In the genomic region with DNA sequence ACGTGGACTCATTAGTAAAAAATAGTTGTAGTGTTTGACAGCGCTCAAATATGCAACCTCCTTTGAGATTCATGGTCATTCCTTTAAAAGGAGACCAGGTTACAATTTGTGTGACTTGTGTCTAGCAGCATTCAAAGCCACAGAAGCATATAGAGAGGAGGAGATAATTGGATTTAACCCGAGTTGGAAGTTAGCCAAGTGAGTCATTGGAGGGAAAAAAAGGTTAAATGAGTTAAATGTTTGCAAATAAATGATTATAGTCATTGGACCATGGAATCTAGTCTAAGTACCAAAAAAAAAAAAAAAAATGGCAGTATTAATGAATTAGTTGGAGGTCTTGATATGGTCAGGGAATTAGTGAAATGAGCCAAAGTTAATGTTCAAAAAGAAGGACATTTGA, we compare ENCODE assay signal across 16 cellular contexts.
DNase-seq lines count a peak whose midpoint lies in the region; ATAC-seq and TF ChIP-seq lines count a peak whose summit lies in the region.
"Had no signal": no experiment of that assay in that cellular context is flagged by ENCODE, and none has a peak within 500 bp of the region (broad histone marks: within the 10 kb centered on the region; RNA-seq: fewer than 3 reads in every experiment).

No MANE protein-coding gene starts in this region.

- BruUV-seq in PC-9 (replicated peaks; lab: Mats Ljungman, UMichigan) = no TSS peak

- no peaks in the 10 kb centered on the region for H3K27me3 ChIP-seq in PC-9 (ENCODE audit: insufficient read depth, low read depth)
- H3K27me3 ChIP-seq: ascending aorta, MG63, neural progenitor cell had no signal

- no peak for ATAC-seq in GM21786 (IDR thresholded peaks at IDR 0.05; ENCODE audit: unreplicated experiment)
- ATAC-seq in HG02623 (IDR thresholded peaks at IDR 0.05; ENCODE audit: unreplicated experiment) = no peak

- H3K4me1 ChIP-seq in PC-9 (replicated peaks; ENCODE audit: insufficient read depth) = no peaks in the 10 kb centered on the region
- H3K4me1 ChIP-seq: neural progenitor cell had no signal

- H3K27ac ChIP-seq in PC-9 = no peak overlapping the region
- H3K27ac ChIP-seq: ascending aorta, C4-2B, neural progenitor cell had no signal

- DNase-seq in EL (peak; percentile 63), NCI-H146 treated with DMSO at 0.1 percent for 48 hours (lab: John Stamatoyannopoulos, UW; ENCODE audit: unreplicated experiment) (peak; percentile 63), astrocyte of the hippocampus (ENCODE audit: low read depth, low spot score) (peak; percentile 63), kidney glomerular epithelial cell (lab: John Stamatoyannopoulos, UW) (peak; percentile 64), NCI-H446 (lab: John Stamatoyannopoulos, UW) (no peak), PC-9 (no peak)
- DNase-seq: activated gamma-delta T cell, foreskin melanocyte, MG63, NCI-H2227 treated with DMSO at 0.1 percent for 48 hours, substantia nigra had no signal

- H3K9me2 ChIP-seq in PC-9 (ENCODE audit: insufficient read depth) = peaks cover 3% of the 10 kb centered on the region

- intact Hi-C loops in PC-9 (cut with micrococcal nuclease; ENCODE audit: unreplicated experiment) = no loop called here

- H3K79me2 ChIP-seq in PC-9 (ENCODE audit: low read depth) = no peaks in the 10 kb centered on the region

- POLR2A ChIA-PET in PC-9 (lab: Charles Lee; ENCODE audit: unreplicated experiment) = no interaction called here

- no peaks in the 10 kb centered on the region for H3K36me3 ChIP-seq in PC-9 (ENCODE audit: low read depth)
- H3K36me3 ChIP-seq: MG63, neural progenitor cell had no signal

- no peaks in the 10 kb centered on the region for H3F3A ChIP-seq in PC-9 (ENCODE audit: insufficient read depth, low read depth)

- H2AFZ ChIP-seq in PC-9 = no peak overlapping the region
- H2AFZ ChIP-seq: neural progenitor cell had no signal

- CTCF ChIA-PET in PC-9 (lab: Charles Lee) = no interaction called here

- H3K4me3 ChIP-seq in PC-9 = no peak overlapping the region
- H3K4me3 ChIP-seq: ascending aorta, MG63, neural progenitor cell had no signal

- H3K4me2 ChIP-seq in PC-9 = no peak overlapping the region
- H3K4me2 ChIP-seq: neural progenitor cell had no signal

- no peaks in the 10 kb centered on the region for H3K9me3 ChIP-seq in PC-9 (ENCODE audit: insufficient read depth, low read depth)
- H3K9me3 ChIP-seq: ascending aorta, MG63 had no signal

- H4K20me1 ChIP-seq in PC-9 (ENCODE audit: insufficient read depth) = no peaks in the 10 kb centered on the region

- no peak for TF ChIP-seq CTCF in PC-9 (conservative IDR thresholded peaks at IDR 0.05)

Comparison
In these comparisons a context has a peak if more than half of its experiments do, and no peak if none do; other contexts are left out.
1. DNase-seq: peak in EL (single experiment), NCI-H146 treated with DMSO at 0.1 percent for 48 hours (single experiment), astrocyte of the hippocampus (single experiment) and kidney glomerular epithelial cell (single experiment); none in NCI-H446 (0 of 2) and PC-9 (0 of 2).